Comparison of ENCODE assay signal across 1 cellular context in the genomic region with DNA sequence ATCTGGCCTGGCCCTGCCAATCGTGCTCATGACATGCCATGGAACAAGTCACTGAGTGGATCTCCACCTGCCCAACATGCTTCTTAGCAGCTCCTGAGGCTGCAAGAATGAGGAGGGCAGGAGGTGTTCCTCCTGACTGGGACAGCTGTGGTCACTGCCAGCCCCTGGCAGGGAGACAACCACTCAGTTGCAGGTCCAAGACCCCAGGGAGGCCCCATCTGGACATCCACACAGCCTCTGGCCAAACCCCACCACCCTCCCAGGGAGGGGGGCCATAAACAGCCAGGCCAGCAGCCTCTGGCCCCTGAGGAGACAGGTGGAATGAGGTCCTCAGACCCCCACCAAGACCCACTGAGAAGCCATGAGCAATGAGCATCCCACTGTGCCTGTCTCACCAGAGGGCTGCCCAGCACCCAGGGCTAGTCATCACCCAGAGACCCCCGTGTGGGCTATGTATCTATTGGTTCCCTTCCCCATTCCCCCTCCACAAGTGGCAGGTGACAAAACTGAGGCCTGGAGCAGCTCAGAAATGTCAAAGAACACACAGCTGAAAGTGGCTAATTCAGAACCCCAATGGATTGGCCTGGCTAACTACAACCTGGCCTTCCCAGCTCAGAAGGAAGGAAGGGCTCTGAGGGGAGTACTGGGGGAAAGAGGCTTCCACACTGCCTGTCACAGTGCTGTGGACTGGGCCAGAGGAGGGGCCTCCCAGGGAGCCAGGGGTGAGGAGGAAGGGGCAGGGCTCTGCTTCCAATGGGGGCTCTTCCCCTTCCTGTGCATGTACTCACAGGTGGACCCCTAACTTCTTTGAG.
TF ChIP-seq lines count a peak whose summit lies in the region.

No MANE protein-coding gene starts in this region.

TF ChIP-seq in HepG2, 621 proteins besides CTCF, POLR2A, EP300 and RAD21:
- TF ChIP-seq, protein P1, sequence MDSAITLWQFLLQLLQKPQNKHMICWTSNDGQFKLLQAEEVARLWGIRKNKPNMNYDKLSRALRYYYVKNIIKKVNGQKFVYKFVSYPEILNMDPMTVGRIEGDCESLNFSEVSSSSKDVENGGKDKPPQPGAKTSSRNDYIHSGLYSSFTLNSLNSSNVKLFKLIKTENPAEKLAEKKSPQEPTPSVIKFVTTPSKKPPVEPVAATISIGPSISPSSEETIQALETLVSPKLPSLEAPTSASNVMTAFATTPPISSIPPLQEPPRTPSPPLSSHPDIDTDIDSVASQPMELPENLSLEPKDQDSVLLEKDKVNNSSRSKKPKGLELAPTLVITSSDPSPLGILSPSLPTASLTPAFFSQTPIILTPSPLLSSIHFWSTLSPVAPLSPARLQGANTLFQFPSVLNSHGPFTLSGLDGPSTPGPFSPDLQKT (CRISPR knock-in tag; IDR thresholded peaks at IDR 0.05; ENCODE audit: borderline replicate concordance) = no peak
- TF ChIP-seq, protein P2, sequence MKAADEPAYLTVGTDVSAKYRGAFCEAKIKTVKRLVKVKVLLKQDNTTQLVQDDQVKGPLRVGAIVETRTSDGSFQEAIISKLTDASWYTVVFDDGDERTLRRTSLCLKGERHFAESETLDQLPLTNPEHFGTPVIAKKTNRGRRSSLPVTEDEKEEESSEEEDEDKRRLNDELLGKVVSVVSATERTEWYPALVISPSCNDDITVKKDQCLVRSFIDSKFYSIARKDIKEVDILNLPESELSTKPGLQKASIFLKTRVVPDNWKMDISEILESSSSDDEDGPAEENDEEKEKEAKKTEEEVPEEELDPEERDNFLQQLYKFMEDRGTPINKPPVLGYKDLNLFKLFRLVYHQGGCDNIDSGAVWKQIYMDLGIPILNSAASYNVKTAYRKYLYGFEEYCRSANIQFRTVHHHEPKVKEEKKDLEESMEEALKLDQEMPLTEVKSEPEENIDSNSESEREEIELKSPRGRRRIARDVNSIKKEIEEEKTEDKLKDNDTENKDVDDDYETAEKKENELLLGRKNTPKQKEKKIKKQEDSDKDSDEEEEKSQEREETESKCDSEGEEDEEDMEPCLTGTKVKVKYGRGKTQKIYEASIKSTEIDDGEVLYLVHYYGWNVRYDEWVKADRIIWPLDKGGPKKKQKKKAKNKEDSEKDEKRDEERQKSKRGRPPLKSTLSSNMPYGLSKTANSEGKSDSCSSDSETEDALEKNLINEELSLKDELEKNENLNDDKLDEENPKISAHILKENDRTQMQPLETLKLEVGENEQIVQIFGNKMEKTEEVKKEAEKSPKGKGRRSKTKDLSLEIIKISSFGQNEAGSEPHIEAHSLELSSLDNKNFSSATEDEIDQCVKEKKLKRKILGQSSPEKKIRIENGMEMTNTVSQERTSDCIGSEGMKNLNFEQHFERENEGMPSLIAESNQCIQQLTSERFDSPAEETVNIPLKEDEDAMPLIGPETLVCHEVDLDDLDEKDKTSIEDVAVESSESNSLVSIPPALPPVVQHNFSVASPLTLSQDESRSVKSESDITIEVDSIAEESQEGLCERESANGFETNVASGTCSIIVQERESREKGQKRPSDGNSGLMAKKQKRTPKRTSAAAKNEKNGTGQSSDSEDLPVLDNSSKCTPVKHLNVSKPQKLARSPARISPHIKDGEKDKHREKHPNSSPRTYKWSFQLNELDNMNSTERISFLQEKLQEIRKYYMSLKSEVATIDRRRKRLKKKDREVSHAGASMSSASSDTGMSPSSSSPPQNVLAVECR (CRISPR knock-in tag; IDR thresholded peaks at IDR 0.05; ENCODE audit: borderline replicate concordance) = 0 out of 2 replicates have a peak, but pooled peaks have one; percentile 3
